In genomic region chr19:4589579-4590410, GRCh38 we compare ENCODE assay signal across 9 cellular contexts. TPM values are rescaled to one million over a fixed set of nuclear protein-coding genes. Genes with fewer than 3 reads are reported as not detected.
DNase-seq lines count a peak whose midpoint lies in the region; ATAC-seq and TF ChIP-seq lines count a peak whose summit lies in the region.
"Had no signal": no experiment of that assay in that cellular context is flagged by ENCODE, and none has a peak within 500 bp of the region (broad histone marks: within the 10 kb centered on the region; RNA-seq: fewer than 3 reads in every experiment).

No MANE protein-coding gene starts in this region.

- no peaks in the 10 kb centered on the region for H3K36me3 Mint-ChIP-seq in CD8-positive, alpha-beta T cell
- H3K36me3 Mint-ChIP-seq in activated CD8-positive, alpha-beta T cell treated with anti-CD3 and anti-CD28 coated beads, Interleukin-2, amount 10 ng/mL, durations not matched to agents 7 days and 5 days (ENCODE audit: low read depth), result no peaks in the 10 kb centered on the region

- no peaks in the 10 kb centered on the region for H3K9me3 ChIP-seq in CD8-positive, alpha-beta T cell (ENCODE audit: low read length)
- no peaks in the 10 kb centered on the region for H3K9me3 ChIP-seq in liver (ENCODE audit: control insufficient read depth in 4 of 4, low read length in 3 of 4)

- DNase-seq in CD8-positive, alpha-beta T cell, result no peak
- no peak for DNase-seq in HFF-Myc (ENCODE audit: extremely low read depth, low read depth)
- DNase-seq in activated CD8-positive, alpha-beta T cell treated with anti-CD3 and anti-CD28 coated beads, Interleukin-2, amount 10 ng/mL, durations not matched to agents 7 days and 5 days, result peak; percentile 48
- DNase-seq in NCI-H446 (lab: John Stamatoyannopoulos, UW), result no peak
- DNase-seq in NCI-H2171 (lab: John Stamatoyannopoulos, UW), result no peak
- DNase-seq: NCI-H774 had no signal

- CTCF ChIA-PET in CD8-positive, alpha-beta T cell (lab: Charles Lee), result interaction anchor here (0.9 to 1.3 kb wide), 2 partner anchors 17 to 47 kb away, joined by 3 to 4 read pairs; no protein-coding TSS in a partner anchor
- CTCF ChIA-PET in activated CD8-positive, alpha-beta T cell treated with anti-CD3 and anti-CD28 coated beads, Interleukin-2, amount 10 ng/mL, durations not matched to agents 7 days and 5 days (lab: Charles Lee), result interaction anchor here (0.6 to 1.3 kb wide), 7 partner anchors 16 to 84 kb away, joined by 3 to 17 read pairs (median 3); no protein-coding TSS in a partner anchor

- H3K27ac Mint-ChIP-seq in CD8-positive, alpha-beta T cell, result no peak overlapping the region
- H3K27ac Mint-ChIP-seq in activated CD8-positive, alpha-beta T cell treated with anti-CD3 and anti-CD28 coated beads, Interleukin-2, amount 10 ng/mL, durations not matched to agents 7 days and 5 days, result no peak overlapping the region

- ATAC-seq in CD8-positive, alpha-beta T cell, result peak; percentile 38
- ATAC-seq in activated CD8-positive, alpha-beta T cell treated with anti-CD3 and anti-CD28 coated beads, Interleukin-2, amount 10 ng/mL, durations not matched to agents 7 days and 5 days, result peak; percentile 58
- ATAC-seq in GM18868 (IDR thresholded peaks at IDR 0.05; ENCODE audit: unreplicated experiment) (no peak), HG03135 (IDR thresholded peaks at IDR 0.05; ENCODE audit: unreplicated experiment) (no peak)

- TF ChIP-seq RAD21 in liver (IDR thresholded peaks at IDR 0.05), result peak; percentile 55 to 69

- POLR2A ChIA-PET in CD8-positive, alpha-beta T cell (lab: Charles Lee), result no interaction called here
- POLR2A ChIA-PET in activated CD8-positive, alpha-beta T cell treated with anti-CD3 and anti-CD28 coated beads, Interleukin-2, amount 10 ng/mL, durations not matched to agents 7 days and 5 days (lab: Charles Lee), result no interaction called here

- no peaks in the 10 kb centered on the region for H3K4me1 Mint-ChIP-seq in CD8-positive, alpha-beta T cell (ENCODE audit: low read depth)
- no peaks in the 10 kb centered on the region for H3K4me1 Mint-ChIP-seq in activated CD8-positive, alpha-beta T cell treated with anti-CD3 and anti-CD28 coated beads, Interleukin-2, amount 10 ng/mL, durations not matched to agents 7 days and 5 days (ENCODE audit: low read depth)

- WGBS in liver, result 53% methylated on average over 11 of the region's 11 CpGs

- no peak overlapping the region for H3K9ac ChIP-seq in liver (ENCODE audit: low read depth in 1 of 2, low read length in 2 of 2)

- intact Hi-C loops in CD8-positive, alpha-beta T cell (cut with DNase I, micrococcal nuclease), result no loop called here

- H3K36me3 ChIP-seq in CD8-positive, alpha-beta T cell (ENCODE audit: insufficient read depth, low read length), result no peaks in the 10 kb centered on the region
- no peaks in the 10 kb centered on the region for H3K36me3 ChIP-seq in liver (ENCODE audit: control insufficient read depth in 4 of 4, insufficient read depth in 3 of 4, low read depth in 1 of 4, low read length in 3 of 4)

- peaks cover 2% of the 10 kb centered on the region for H3K4me1 ChIP-seq in CD8-positive, alpha-beta T cell (ENCODE audit: insufficient read depth, low read length)
- H3K4me1 ChIP-seq in liver (ENCODE audit: control insufficient read depth in 4 of 4, insufficient read depth in 4 of 4, low read length in 3 of 4), result peaks cover 0 to 2% (median under 1%) of the 10 kb centered on the region in 4 donors

- no peak overlapping the region for H3K4me3 ChIP-seq in CD8-positive, alpha-beta T cell (ENCODE audit: low read depth, low read length)
- H3K4me3 ChIP-seq in HFF-Myc (replicated peaks; ENCODE audit: low read depth, low read length) (no peak overlapping the region), liver (ENCODE audit: low read depth in 1 of 3, low read length in 3 of 3) (no peak overlapping the region)

- H3K27me3 Mint-ChIP-seq in CD8-positive, alpha-beta T cell (ENCODE audit: low read depth), result peaks cover 43% of the 10 kb centered on the region
- H3K27me3 Mint-ChIP-seq in activated CD8-positive, alpha-beta T cell treated with anti-CD3 and anti-CD28 coated beads, Interleukin-2, amount 10 ng/mL, durations not matched to agents 7 days and 5 days (ENCODE audit: low read depth), result peaks cover 28% of the 10 kb centered on the region

- no peaks in the 10 kb centered on the region for H3K9me3 Mint-ChIP-seq in CD8-positive, alpha-beta T cell
- no peaks in the 10 kb centered on the region for H3K9me3 Mint-ChIP-seq in activated CD8-positive, alpha-beta T cell treated with anti-CD3 and anti-CD28 coated beads, Interleukin-2, amount 10 ng/mL, durations not matched to agents 7 days and 5 days (ENCODE audit: insufficient read depth)

- H3K27ac ChIP-seq in CD8-positive, alpha-beta T cell (ENCODE audit: low read depth, low read length), result no peak overlapping the region
- H3K27ac ChIP-seq in liver (ENCODE audit: low read depth in 1 of 2, low read length in 2 of 2), result no peak overlapping the region

- no peak overlapping the region for H3K4me3 Mint-ChIP-seq in CD8-positive, alpha-beta T cell
- H3K4me3 Mint-ChIP-seq in activated CD8-positive, alpha-beta T cell treated with anti-CD3 and anti-CD28 coated beads, Interleukin-2, amount 10 ng/mL, durations not matched to agents 7 days and 5 days, result no peak overlapping the region

- peaks cover 9% of the 10 kb centered on the region for H3K27me3 ChIP-seq in CD8-positive, alpha-beta T cell (ENCODE audit: insufficient read depth, low read length)
- no peaks in the 10 kb centered on the region for H3K27me3 ChIP-seq in liver (ENCODE audit: control insufficient read depth in 4 of 4, insufficient read depth in 4 of 4, low read length in 3 of 4)

- TF ChIP-seq CTCF in CD8-positive, alpha-beta T cell (IDR thresholded peaks at IDR 0.05), result no peak
- peak; percentile 54 for TF ChIP-seq CTCF in HFF-Myc (IDR thresholded peaks at IDR 0.05; ENCODE audit: low read depth, low read length, missing control alignments)
- TF ChIP-seq CTCF in liver (IDR thresholded peaks at IDR 0.05; ENCODE audit: low read depth, low read length, missing input control), result peak; percentile 41

TF ChIP-seq in liver, 16 proteins besides CTCF, POLR2A, EP300 and RAD21:
- TF ChIP-seq GABPA (IDR thresholded peaks at IDR 0.05 in 1 of 2, conservative IDR thresholded peaks at IDR 0.05 in 1 of 2) (no peak), EGR1 (IDR thresholded peaks at IDR 0.05; ENCODE audit: low read depth in 2 of 2) (no peak), SP1 (IDR thresholded peaks at IDR 0.05) (no peak)

RNA-seq across cellular contexts. Expression of gene SEMA6B, which starts 30.3 kb away (rescaled TPM):
- under 1 TPM in 1 of 2 experiments, not detected in 1; 0.08 TPM for total RNA-seq in CD8-positive, alpha-beta T cell
- total RNA-seq in activated CD8-positive, alpha-beta T cell treated with anti-CD3 and anti-CD28 coated beads, Interleukin-2, amount 10 ng/mL, durations not matched to agents 7 days and 5 days, result not detected
- total RNA-seq in liver, result 1 to 10 TPM; 2.8 to 3.1 TPM
- 1 to 10 TPM in 1 of 2 donors, under 1 TPM in 1; 0.58 to 3.2 TPM for polyA plus RNA-seq in liver

RNA-seq across cellular contexts. Expression of gene TNFAIP8L1, which starts 49.5 kb away (rescaled TPM):
- total RNA-seq in CD8-positive, alpha-beta T cell, result 1 to 10 TPM; 4.3 to 4.5 TPM
- total RNA-seq in activated CD8-positive, alpha-beta T cell treated with anti-CD3 and anti-CD28 coated beads, Interleukin-2, amount 10 ng/mL, durations not matched to agents 7 days and 5 days, result 10 to 100 TPM; 19.4 to 20.2 TPM
- total RNA-seq in liver, result 10 to 100 TPM; 15.6 to 29.0 TPM
- 10 to 100 TPM; 19.1 to 21.2 TPM for polyA plus RNA-seq in liver

RNA-seq across cellular contexts. Expression of gene LRG1, which starts 50.0 kb away (rescaled TPM):
- not detected for total RNA-seq in CD8-positive, alpha-beta T cell
- total RNA-seq in activated CD8-positive, alpha-beta T cell treated with anti-CD3 and anti-CD28 coated beads, Interleukin-2, amount 10 ng/mL, durations not matched to agents 7 days and 5 days, result not detected
- total RNA-seq in liver, result 100 to 1,000 TPM in 1 of 2 donors, 10 to 100 TPM in 1; 57.8 to 581 TPM
- 1,000 to 10,000 TPM in 1 of 2 donors, 100 to 1,000 TPM in 1; 741 to 1,122 TPM for polyA plus RNA-seq in liver

RNA-seq across cellular contexts. Expression of gene PLIN5, which starts 54.8 kb away (rescaled TPM):
- under 1 TPM; 0.53 to 0.54 TPM for total RNA-seq in CD8-positive, alpha-beta T cell
- not detected for total RNA-seq in activated CD8-positive, alpha-beta T cell treated with anti-CD3 and anti-CD28 coated beads, Interleukin-2, amount 10 ng/mL, durations not matched to agents 7 days and 5 days
- total RNA-seq in liver, result 10 to 100 TPM; 13.3 to 83.8 TPM
- polyA plus RNA-seq in liver, result 10 to 100 TPM; 51.8 to 61.5 TPM

Comparison
In these comparisons a context has a peak if more than half of its experiments do, and no peak if none do; other contexts are left out.
1. ATAC-seq: peak in CD8-positive, alpha-beta T cell (single experiment) and activated CD8-positive, alpha-beta T cell treated with anti-CD3 and anti-CD28 coated beads, Interleukin-2, amount 10 ng/mL, durations not matched to agents 7 days and 5 days (single experiment); none in GM18868 (single experiment) and HG03135 (single experiment).
2. RNA of gene LRG1, which starts 50.0 kb away (total RNA-seq): 57.8 to 581 TPM in liver; not detected in activated CD8-positive, alpha-beta T cell treated with anti-CD3 and anti-CD28 coated beads, Interleukin-2, amount 10 ng/mL, durations not matched to agents 7 days and 5 days and not detected in CD8-positive, alpha-beta T cell; every median in the first group is over 10 times any median in the second.